Comparison of ENCODE assay signal across 1 cellular context in the genomic region with DNA sequence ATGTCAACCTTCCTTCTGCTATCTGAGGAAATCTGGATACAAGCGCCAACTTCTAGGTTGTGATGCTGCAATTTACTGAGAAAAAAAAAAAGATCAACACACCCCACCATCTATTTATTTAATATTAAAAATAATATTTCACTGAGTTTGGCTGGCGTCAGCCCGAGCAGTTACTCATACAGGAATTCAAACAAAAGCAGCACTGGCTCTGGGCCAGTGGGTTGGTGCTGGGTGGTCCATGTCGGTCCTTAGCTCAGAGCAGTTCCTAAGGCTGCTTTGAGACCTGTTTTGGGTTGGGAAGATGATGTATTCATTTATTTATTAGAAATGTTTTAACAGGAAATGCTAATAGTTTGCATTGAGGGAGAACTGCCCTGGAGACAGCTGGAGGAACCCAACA.
TF ChIP-seq lines count a peak whose summit lies in the region.

No MANE protein-coding gene starts in this region.

TF ChIP-seq in GM23338, 12 proteins besides CTCF, POLR2A, EP300 and RAD21 (continued from another document):
- TF ChIP-seq, protein P1, sequence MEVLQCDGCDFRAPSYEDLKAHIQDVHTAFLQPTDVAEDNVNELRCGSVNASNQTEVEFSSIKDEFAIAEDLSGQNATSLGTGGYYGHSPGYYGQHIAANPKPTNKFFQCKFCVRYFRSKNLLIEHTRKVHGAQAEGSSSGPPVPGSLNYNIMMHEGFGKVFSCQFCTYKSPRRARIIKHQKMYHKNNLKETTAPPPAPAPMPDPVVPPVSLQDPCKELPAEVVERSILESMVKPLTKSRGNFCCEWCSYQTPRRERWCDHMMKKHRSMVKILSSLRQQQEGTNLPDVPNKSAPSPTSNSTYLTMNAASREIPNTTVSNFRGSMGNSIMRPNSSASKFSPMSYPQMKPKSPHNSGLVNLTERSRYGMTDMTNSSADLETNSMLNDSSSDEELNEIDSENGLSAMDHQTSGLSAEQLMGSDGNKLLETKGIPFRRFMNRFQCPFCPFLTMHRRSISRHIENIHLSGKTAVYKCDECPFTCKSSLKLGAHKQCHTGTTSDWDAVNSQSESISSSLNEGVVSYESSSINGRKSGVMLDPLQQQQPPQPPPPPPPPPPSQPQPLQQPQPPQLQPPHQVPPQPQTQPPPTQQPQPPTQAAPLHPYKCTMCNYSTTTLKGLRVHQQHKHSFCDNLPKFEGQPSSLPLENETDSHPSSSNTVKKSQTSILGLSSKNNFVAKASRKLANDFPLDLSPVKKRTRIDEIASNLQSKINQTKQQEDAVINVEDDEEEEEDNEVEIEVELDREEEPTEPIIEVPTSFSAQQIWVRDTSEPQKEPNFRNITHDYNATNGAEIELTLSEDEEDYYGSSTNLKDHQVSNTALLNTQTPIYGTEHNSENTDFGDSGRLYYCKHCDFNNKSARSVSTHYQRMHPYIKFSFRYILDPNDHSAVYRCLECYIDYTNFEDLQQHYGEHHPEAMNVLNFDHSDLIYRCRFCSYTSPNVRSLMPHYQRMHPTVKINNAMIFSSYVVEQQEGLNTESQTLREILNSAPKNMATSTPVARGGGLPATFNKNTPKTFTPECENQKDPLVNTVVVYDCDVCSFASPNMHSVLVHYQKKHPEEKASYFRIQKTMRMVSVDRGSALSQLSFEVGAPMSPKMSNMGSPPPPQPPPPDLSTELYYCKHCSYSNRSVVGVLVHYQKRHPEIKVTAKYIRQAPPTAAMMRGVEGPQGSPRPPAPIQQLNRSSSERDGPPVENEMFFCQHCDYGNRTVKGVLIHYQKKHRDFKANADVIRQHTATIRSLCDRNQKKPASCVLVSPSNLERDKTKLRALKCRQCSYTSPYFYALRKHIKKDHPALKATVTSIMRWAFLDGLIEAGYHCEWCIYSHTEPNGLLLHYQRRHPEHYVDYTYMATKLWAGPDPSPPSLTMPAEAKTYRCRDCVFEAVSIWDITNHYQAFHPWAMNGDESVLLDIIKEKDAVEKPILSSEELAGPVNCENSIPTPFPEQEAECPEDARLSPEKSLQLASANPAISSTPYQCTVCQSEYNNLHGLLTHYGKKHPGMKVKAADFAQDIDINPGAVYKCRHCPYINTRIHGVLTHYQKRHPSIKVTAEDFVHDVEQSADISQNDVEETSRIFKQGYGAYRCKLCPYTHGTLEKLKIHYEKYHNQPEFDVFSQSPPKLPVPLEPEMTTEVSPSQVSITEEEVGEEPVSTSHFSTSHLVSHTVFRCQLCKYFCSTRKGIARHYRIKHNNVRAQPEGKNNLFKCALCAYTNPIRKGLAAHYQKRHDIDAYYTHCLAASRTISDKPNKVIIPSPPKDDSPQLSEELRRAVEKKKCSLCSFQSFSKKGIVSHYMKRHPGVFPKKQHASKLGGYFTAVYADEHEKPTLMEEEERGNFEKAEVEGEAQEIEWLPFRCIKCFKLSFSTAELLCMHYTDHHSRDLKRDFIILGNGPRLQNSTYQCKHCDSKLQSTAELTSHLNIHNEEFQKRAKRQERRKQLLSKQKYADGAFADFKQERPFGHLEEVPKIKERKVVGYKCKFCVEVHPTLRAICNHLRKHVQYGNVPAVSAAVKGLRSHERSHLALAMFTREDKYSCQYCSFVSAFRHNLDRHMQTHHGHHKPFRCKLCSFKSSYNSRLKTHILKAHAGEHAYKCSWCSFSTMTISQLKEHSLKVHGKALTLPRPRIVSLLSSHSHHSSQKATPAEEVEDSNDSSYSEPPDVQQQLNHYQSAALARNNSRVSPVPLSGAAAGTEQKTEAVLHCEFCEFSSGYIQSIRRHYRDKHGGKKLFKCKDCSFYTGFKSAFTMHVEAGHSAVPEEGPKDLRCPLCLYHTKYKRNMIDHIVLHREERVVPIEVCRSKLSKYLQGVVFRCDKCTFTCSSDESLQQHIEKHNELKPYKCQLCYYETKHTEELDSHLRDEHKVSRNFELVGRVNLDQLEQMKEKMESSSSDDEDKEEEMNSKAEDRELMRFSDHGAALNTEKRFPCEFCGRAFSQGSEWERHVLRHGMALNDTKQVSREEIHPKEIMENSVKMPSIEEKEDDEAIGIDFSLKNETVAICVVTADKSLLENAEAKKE (CRISPR knock-in tag; IDR thresholded peaks at IDR 0.05), result no peak
- TF ChIP-seq POLR2AphosphoS5 (IDR thresholded peaks at IDR 0.05; ENCODE audit: low read depth) (no peak), STAT1 (IDR thresholded peaks at IDR 0.05; ENCODE audit: unreplicated experiment) (no peak), JUNB (IDR thresholded peaks at IDR 0.05; ENCODE audit: unreplicated experiment) (no peak), EZH2 (IDR thresholded peaks at IDR 0.05; ENCODE audit: low read depth, unreplicated experiment) (no peak)
